ENCODE assay signal across 12 cellular contexts in genomic region chr9:123678878-123679329, GRCh38.
A peak's percentile ranks its signal among the peaks of the same experiment; 100 is the strongest.
DNase-seq lines count a peak whose midpoint lies in the region; TF ChIP-seq lines count a peak whose summit lies in the region.
"Had no signal": no experiment of that assay in that cellular context is flagged by ENCODE, and none has a peak within 500 bp of the region (broad histone marks: within the 10 kb centered on the region; RNA-seq: fewer than 3 reads in every experiment).

No MANE protein-coding gene starts in this region.

- peaks cover 15 to 31% (median 26%) of the 10 kb centered on the region in 5 experiments for H3K9me3 Mint-ChIP-seq in brain
- H3K9me3 Mint-ChIP-seq in osteocyte (ENCODE audit: unreplicated experiment), result peaks cover 5% of the 10 kb centered on the region

- DNase-seq in EH (ENCODE audit: low read depth), result peak; percentile 54
- DNase-seq in Kasumi-1 (lab: John Stamatoyannopoulos, UW), result peak; percentile 6 to 17
- DNase-seq in osteocyte (ENCODE audit: extremely low spot score, unreplicated experiment), result no peak
- DNase-seq in SIG-M5 (lab: John Stamatoyannopoulos, UW), result no peak
- DNase-seq in GM20000 (ENCODE audit: low spot score), result no peak
- no peak for DNase-seq in midbrain (lab: John Stamatoyannopoulos, UW)
- DNase-seq: activated T-cell treated with anti-CD3 and anti-CD28 coated beads, Interleukin-2, amount 50 U/mL, for 4 hours; effector memory CD8-positive, alpha-beta T cell; kidney; MG63; NCI-H526 treated with DMSO at 0.1 percent for 48 hours had no signal

- H3K4me3 Mint-ChIP-seq in brain, result no peak overlapping the region
- H3K4me3 Mint-ChIP-seq in osteocyte (ENCODE audit: unreplicated experiment), result no peak overlapping the region

- H3K36me3 Mint-ChIP-seq in brain (peaks cover 51% of the 10 kb centered on the region), osteocyte (ENCODE audit: unreplicated experiment) (peaks cover 23% of the 10 kb centered on the region)

- H3K4me1 Mint-ChIP-seq in brain (peaks cover 31% of the 10 kb centered on the region), osteocyte (ENCODE audit: unreplicated experiment) (peaks cover 20% of the 10 kb centered on the region)

- H3K27me3 Mint-ChIP-seq in brain, result no peaks in the 10 kb centered on the region
- H3K27me3 Mint-ChIP-seq in osteocyte (ENCODE audit: unreplicated experiment), result no peaks in the 10 kb centered on the region
- H3K27me3 Mint-ChIP-seq: effector memory CD8-positive, alpha-beta T cell had no signal

- H3K27ac Mint-ChIP-seq in brain, result peak overlapping the region; percentile 11 to 83 (median 36)
- peak overlapping the region; percentile 23 for H3K27ac Mint-ChIP-seq in osteocyte (ENCODE audit: unreplicated experiment)

- no peak for TF ChIP-seq CTCF in brain (conservative IDR thresholded peaks at IDR 0.05)
- no peak for TF ChIP-seq CTCF in osteocyte (IDR thresholded peaks at IDR 0.05)
- TF ChIP-seq CTCF in GM20000 (IDR thresholded peaks at IDR 0.05; ENCODE audit: extremely low read depth, missing control alignments), result no peak

Comparison
In these comparisons a context has a peak if more than half of its experiments do, and no peak if none do; other contexts are left out.
1. DNase-seq: peak in EH (single experiment) and Kasumi-1 (2 of 2); none in osteocyte (single experiment), SIG-M5 (single experiment), GM20000 (single experiment) and midbrain (single experiment).